ENCODE assay signal across 8 cellular contexts in genomic region chr9:128902351-128903078, GRCh38. TPM values are rescaled to one million over a fixed set of nuclear protein-coding genes. Genes with fewer than 3 reads are reported as not detected.
DNase-seq lines count a peak whose midpoint lies in the region; ATAC-seq, FAIRE-seq and TF ChIP-seq lines count a peak whose summit lies in the region.

No MANE protein-coding gene starts in this region.

- no peaks in the 10 kb centered on the region for H3K27me3 Mint-ChIP-seq in activated T-cell treated with anti-CD3 and anti-CD28 coated beads, Interleukin-2, amount 50 U/mL, for 24 hours

- peak overlapping the region; percentile 90 for H3K27ac ChIP-seq in keratinocyte (ENCODE audit: control insufficient read depth, insufficient read depth, low read length)

- H3K4me2 ChIP-seq in keratinocyte (ENCODE audit: control insufficient read depth, extremely low read depth, insufficient read depth, low read depth, low read length), result peak overlapping the region; percentile 60

- TF ChIP-seq POLR2A in NB4 (IDR thresholded peaks at IDR 0.05; ENCODE audit: extremely low read depth, insufficient read length), result peak; percentile 31

- peak; percentile 93 for FAIRE-seq in keratinocyte (lab: Jason Lieb, UNC)

- peaks cover 57% of the 10 kb centered on the region for H3K79me2 ChIP-seq in keratinocyte (ENCODE audit: control insufficient read depth, insufficient read depth, low read length)

- TF ChIP-seq CTCF in GM10266 (IDR thresholded peaks at IDR 0.05; ENCODE audit: control insufficient read depth, insufficient read depth, low read depth, missing control alignments) (no peak), NB4 (IDR thresholded peaks at IDR 0.05; ENCODE audit: low read depth, low read length) (no peak), keratinocyte (optimal IDR thresholded peaks at IDR 0.05 in 1 of 3, IDR thresholded peaks at IDR 0.05 in 1 of 3, conservative IDR thresholded peaks at IDR 0.05 in 1 of 3; ENCODE audit: extremely low read depth in 1 of 3, insufficient read depth in 2 of 3, low read length in 3 of 3) (no peak)

- peaks cover 70% of the 10 kb centered on the region for H3K4me1 Mint-ChIP-seq in activated T-cell treated with anti-CD3 and anti-CD28 coated beads, Interleukin-2, amount 50 U/mL, for 24 hours (ENCODE audit: low read depth)

- peak; percentile 79 for ATAC-seq in GM21825 (IDR thresholded peaks at IDR 0.05; ENCODE audit: unreplicated experiment)

- DNase-seq in GM10266 (ENCODE audit: extremely low spot score) (peak; percentile 78), NB4 (ENCODE audit: low read depth) (peak; percentile 84), keratinocyte (ENCODE audit: low read depth, low spot score) (peak; percentile 97), NCI-H1105 (lab: John Stamatoyannopoulos, UW) (no peak), SIG-M5 treated with dmso at 0.1 percent for 504 hours (lab: John Stamatoyannopoulos, UW; ENCODE audit: unreplicated experiment) (no peak)
- DNase-seq in activated T-cell treated with anti-CD3 and anti-CD28 coated beads, Interleukin-2, amount 50 U/mL, for 24 hours, result peak; percentile 85
- peak; percentile 76 for DNase-seq in stimulated activated CD8-positive, alpha-beta memory T cell treated with anti-CD3 and anti-CD28 coated beads, Interleukin-4, amount 100 ng/mL, for 24 hours (ENCODE audit: low read depth)

- no peaks in the 10 kb centered on the region for H3K9me1 ChIP-seq in keratinocyte (ENCODE audit: control insufficient read depth, extremely low read depth, insufficient read depth, low read length)

- peak overlapping the region; percentile 72 for H3K9ac ChIP-seq in keratinocyte (ENCODE audit: control insufficient read depth, extremely low read depth, insufficient read depth, low read length)

- H3K4me1 ChIP-seq in keratinocyte (ENCODE audit: control insufficient read depth, extremely low read depth, insufficient read depth, low read length), result peaks cover 61% of the 10 kb centered on the region

- peak overlapping the region; percentile 60 for H3K4me3 Mint-ChIP-seq in activated T-cell treated with anti-CD3 and anti-CD28 coated beads, Interleukin-2, amount 50 U/mL, for 24 hours

- no peaks in the 10 kb centered on the region for H3K9me3 ChIP-seq in keratinocyte (ENCODE audit: control insufficient read depth, low read depth, low read length)

- dilution Hi-C loops in keratinocyte (cut with MboI; ENCODE audit: extremely low pct_ligation_motif_present, low sequenced_read_pairs), result no loop called here

- H3K4me3 ChIP-seq in NB4 (ENCODE audit: low read depth, low read length) (no peak overlapping the region), keratinocyte (ENCODE audit: control insufficient read depth in 2 of 3, extremely low read depth in 1 of 3, insufficient read depth in 2 of 3, low read depth in 1 of 3, low read length in 3 of 3) (peak overlapping the region in 2 of 3 experiments; percentile 7 to 14)

- H2AFZ ChIP-seq in keratinocyte (ENCODE audit: control insufficient read depth, low read length), result no peak overlapping the region

- peaks cover 7 to 60% of the 10 kb centered on the region in 2 experiments for H3K36me3 ChIP-seq in keratinocyte (ENCODE audit: control insufficient read depth in 2 of 2, extremely low read depth in 1 of 2, insufficient read depth in 2 of 2, low read length in 2 of 2)

- peaks cover 31% of the 10 kb centered on the region for H3K36me3 Mint-ChIP-seq in activated T-cell treated with anti-CD3 and anti-CD28 coated beads, Interleukin-2, amount 50 U/mL, for 24 hours (ENCODE audit: low read depth)

- no peaks in the 10 kb centered on the region for H4K20me1 ChIP-seq in keratinocyte (ENCODE audit: control insufficient read depth, extremely low read depth, insufficient read depth, low read length)

- no peaks in the 10 kb centered on the region for H3K9me3 Mint-ChIP-seq in activated T-cell treated with anti-CD3 and anti-CD28 coated beads, Interleukin-2, amount 50 U/mL, for 24 hours

- peak overlapping the region; percentile 94 for H3K27ac Mint-ChIP-seq in activated T-cell treated with anti-CD3 and anti-CD28 coated beads, Interleukin-2, amount 50 U/mL, for 24 hours

- no peaks in the 10 kb centered on the region for H3K27me3 ChIP-seq in keratinocyte (ENCODE audit: control insufficient read depth, extremely low read depth, insufficient read depth, low read length)

RNA-seq across cellular contexts. Expression of gene PHYHD1, which starts 18.3 kb away (rescaled TPM):
- polyA plus RNA-seq in keratinocyte, result 4.6 to 5.2 TPM (median 4.7 TPM) in 3 replicates
- 1.3 TPM for polyA plus RNA-seq in keratinocyte (2011; ENCODE audit: low read depth)
- polyA plus RNA-seq in keratinocyte (2011; cell fraction: cytosol; rRNA removed), result 3.6 and 6.2 TPM in 2 replicates
- polyA plus RNA-seq in keratinocyte (2011; cell fraction: nucleus; rRNA removed), result 4.1 and 7.8 TPM in 2 replicates
- polyA plus RNA-seq in keratinocyte (2012; ENCODE audit: low replicate concordance), result 4.0 and 6.0 TPM in 2 replicates
- 4.2 to 5.9 TPM (median 4.5 TPM) in 3 replicates for polyA minus RNA-seq in keratinocyte
- polyA minus RNA-seq in keratinocyte (2011; cell fraction: cytosol; rRNA and poly(A)+ RNA removed), result 4.0 TPM
- polyA minus RNA-seq in keratinocyte (2011; cell fraction: nucleus; rRNA and poly(A)+ RNA removed), result 2.0 and 2.9 TPM in 2 replicates

RNA-seq across cellular contexts. Expression of gene LRRC8A, which starts 20.6 kb away (rescaled TPM):
- polyA plus RNA-seq in keratinocyte, result 88.3 to 127 TPM (median 109 TPM) in 3 replicates
- polyA plus RNA-seq in keratinocyte (2011; ENCODE audit: low read depth), result 51.1 TPM
- 77.7 and 119 TPM in 2 replicates for polyA plus RNA-seq in keratinocyte (2011; cell fraction: cytosol; rRNA removed)
- polyA plus RNA-seq in keratinocyte (2011; cell fraction: nucleus; rRNA removed), result 143 and 183 TPM in 2 replicates
- polyA plus RNA-seq in keratinocyte (2012; ENCODE audit: low replicate concordance), result 109 and 130 TPM in 2 replicates
- polyA minus RNA-seq in keratinocyte, result 154 to 426 TPM (median 169 TPM) in 3 replicates
- polyA minus RNA-seq in keratinocyte (2011; cell fraction: cytosol; rRNA and poly(A)+ RNA removed), result 129 TPM
- 118 and 144 TPM in 2 replicates for polyA minus RNA-seq in keratinocyte (2011; cell fraction: nucleus; rRNA and poly(A)+ RNA removed)

RNA-seq across cellular contexts. Expression of gene KYAT1, which starts 20.8 kb away (rescaled TPM):
- polyA plus RNA-seq in keratinocyte, result 10.9 to 13.9 TPM (median 13.9 TPM) in 3 replicates
- polyA plus RNA-seq in keratinocyte (2011; ENCODE audit: low read depth), result 0.94 TPM
- 7.3 and 10.5 TPM in 2 replicates for polyA plus RNA-seq in keratinocyte (2011; cell fraction: cytosol; rRNA removed)
- polyA plus RNA-seq in keratinocyte (2011; cell fraction: nucleus; rRNA removed), result 16.3 and 20.8 TPM in 2 replicates
- polyA plus RNA-seq in keratinocyte (2012; ENCODE audit: low replicate concordance), result 5.3 and 10.5 TPM in 2 replicates
- 6.9 to 19.5 TPM (median 10.4 TPM) in 3 replicates for polyA minus RNA-seq in keratinocyte
- 9.8 TPM for polyA minus RNA-seq in keratinocyte (2011; cell fraction: cytosol; rRNA and poly(A)+ RNA removed)
- 4.2 and 5.6 TPM in 2 replicates for polyA minus RNA-seq in keratinocyte (2011; cell fraction: nucleus; rRNA and poly(A)+ RNA removed)

RNA-seq across cellular contexts. Expression of gene DOLK, which starts 44.9 kb away (rescaled TPM):
- 21.8 to 33.5 TPM (median 27.1 TPM) in 3 replicates for polyA plus RNA-seq in keratinocyte
- 3.1 TPM for polyA plus RNA-seq in keratinocyte (2011; ENCODE audit: low read depth)
- polyA plus RNA-seq in keratinocyte (2011; cell fraction: cytosol; rRNA removed), result 12.1 and 12.4 TPM in 2 replicates
- 38.8 and 40.3 TPM in 2 replicates for polyA plus RNA-seq in keratinocyte (2011; cell fraction: nucleus; rRNA removed)
- polyA plus RNA-seq in keratinocyte (2012; ENCODE audit: low replicate concordance), result 13.1 and 23.2 TPM in 2 replicates
- 40.4 to 52.8 TPM (median 50.8 TPM) in 3 replicates for polyA minus RNA-seq in keratinocyte
- 24.6 TPM for polyA minus RNA-seq in keratinocyte (2011; cell fraction: cytosol; rRNA and poly(A)+ RNA removed)
- polyA minus RNA-seq in keratinocyte (2011; cell fraction: nucleus; rRNA and poly(A)+ RNA removed), result 30.9 and 33.5 TPM in 2 replicates

RNA-seq across cellular contexts. Expression of gene NUP188, which starts 45.0 kb away (rescaled TPM):
- 25.6 to 56.3 TPM (median 31.1 TPM) in 3 replicates for polyA plus RNA-seq in keratinocyte
- 19.4 TPM for polyA plus RNA-seq in keratinocyte (2011; ENCODE audit: low read depth)
- 26.2 and 29.1 TPM in 2 replicates for polyA plus RNA-seq in keratinocyte (2011; cell fraction: cytosol; rRNA removed)
- 67.0 and 73.7 TPM in 2 replicates for polyA plus RNA-seq in keratinocyte (2011; cell fraction: nucleus; rRNA removed)
- 15.6 and 37.3 TPM in 2 replicates for polyA plus RNA-seq in keratinocyte (2012; ENCODE audit: low replicate concordance)
- polyA minus RNA-seq in keratinocyte, result 92.5 to 239 TPM (median 127 TPM) in 3 replicates
- 62.2 TPM for polyA minus RNA-seq in keratinocyte (2011; cell fraction: cytosol; rRNA and poly(A)+ RNA removed)
- 88.4 and 120 TPM in 2 replicates for polyA minus RNA-seq in keratinocyte (2011; cell fraction: nucleus; rRNA and poly(A)+ RNA removed)

Comparison
In these comparisons a context has a peak if more than half of its experiments do, and no peak if none do; other contexts are left out.
1. DNase-seq: peak in GM10266 (single experiment), NB4 (single experiment), activated T-cell treated with anti-CD3 and anti-CD28 coated beads, Interleukin-2, amount 50 U/mL, for 24 hours (single experiment), keratinocyte (single experiment) and stimulated activated CD8-positive, alpha-beta memory T cell treated with anti-CD3 and anti-CD28 coated beads, Interleukin-4, amount 100 ng/mL, for 24 hours (single experiment); none in NCI-H1105 (single experiment) and SIG-M5 treated with dmso at 0.1 percent for 504 hours (single experiment).